In genomic region chr20:34579191-34579661, GRCh38 we compare ENCODE assay signal across 8 cellular contexts. TPM values are rescaled to one million over a fixed set of nuclear protein-coding genes. Genes with fewer than 3 reads are reported as not detected.
DNase-seq lines count a peak whose midpoint lies in the region; ATAC-seq and TF ChIP-seq lines count a peak whose summit lies in the region.

No MANE protein-coding gene starts in this region.

- peaks cover 16 to 77% (median 49%) of the 10 kb centered on the region in 10 experiments; a peak in 19 of 20 replicates for H3K4me1 ChIP-seq in BLaER1 treated with 17β-estradiol and CSF1 and Interleukin-3, amounts not matched to agents 10 nM and 100 nM
- H3K4me1 ChIP-seq in MM.1S (ENCODE audit: low read length), result peaks cover 14% of the 10 kb centered on the region

- no peak overlapping the region for H2AFZ ChIP-seq in MM.1S (ENCODE audit: low read length)

- peak; percentile 94 for DNase-seq in M059J (ENCODE audit: low read depth)
- DNase-seq in brain pericyte (ENCODE audit: low read depth, low spot score), result peak; percentile 48
- DNase-seq in kidney epithelial cell (ENCODE audit: low read depth), result peak; percentile 58
- no peak for DNase-seq in type B pancreatic cell (ENCODE audit: extremely low spot score, unreplicated experiment)
- no peak for DNase-seq in MM.1S
- DNase-seq in activated T-helper 2 cell treated with anti-CD3 and anti-CD28 coated beads, Interferon-gamma antibody, Interleukin-2, Interleukin-4, amounts not matched to agents 10 μg/mL and 5 μg/mL and 100 μg/mL, durations not matched to agents 14 hours and 24 hours and 36 hours (ENCODE audit: low spot score), result no peak

- peaks cover 28% of the 10 kb centered on the region for H3K36me3 Mint-ChIP-seq in type B pancreatic cell
- peaks cover 14% of the 10 kb centered on the region for H3K36me3 Mint-ChIP-seq in activated T-helper 2 cell treated with anti-CD3 and anti-CD28 coated beads, Interferon-gamma antibody, Interleukin-2, Interleukin-4, amounts not matched to agents 10 μg/mL and 5 μg/mL and 100 μg/mL, durations not matched to agents 14 hours and 24 hours and 36 hours (ENCODE audit: low read depth)

- H3K27ac Mint-ChIP-seq in type B pancreatic cell, result peak overlapping the region; percentile 89
- no peak overlapping the region for H3K27ac Mint-ChIP-seq in activated T-helper 2 cell treated with anti-CD3 and anti-CD28 coated beads, Interferon-gamma antibody, Interleukin-2, Interleukin-4, amounts not matched to agents 10 μg/mL and 5 μg/mL and 100 μg/mL, durations not matched to agents 14 hours and 24 hours and 36 hours

- H3K79me2 ChIP-seq in MM.1S (ENCODE audit: low read length), result no peaks in the 10 kb centered on the region

- peak overlapping the region; percentile 66 for H3K4me3 Mint-ChIP-seq in type B pancreatic cell
- H3K4me3 Mint-ChIP-seq in activated T-helper 2 cell treated with anti-CD3 and anti-CD28 coated beads, Interferon-gamma antibody, Interleukin-2, Interleukin-4, amounts not matched to agents 10 μg/mL and 5 μg/mL and 100 μg/mL, durations not matched to agents 14 hours and 24 hours and 36 hours (ENCODE audit: low read depth), result no peak overlapping the region

- H4K20me1 ChIP-seq in BLaER1 treated with 17β-estradiol and CSF1 and Interleukin-3, amounts not matched to agents 10 nM and 100 nM, result no peaks in the 10 kb centered on the region
- no peaks in the 10 kb centered on the region for H4K20me1 ChIP-seq in MM.1S (ENCODE audit: insufficient read depth, low read length)

- peak overlapping the region in 5 of 11 experiments; percentile 50 to 71 (median 65); a peak in 7 of 22 replicates for H3K4me2 ChIP-seq in BLaER1 treated with 17β-estradiol and CSF1 and Interleukin-3, amounts not matched to agents 10 nM and 100 nM
- no peak overlapping the region for H3K4me2 ChIP-seq in MM.1S (ENCODE audit: low read depth, low read length)

- no peak for ATAC-seq in HG03025 (IDR thresholded peaks at IDR 0.05; ENCODE audit: low FRiP score, unreplicated experiment)

- H3K9ac ChIP-seq in BLaER1 treated with 17β-estradiol and CSF1 and Interleukin-3, amounts not matched to agents 10 nM and 100 nM, result peak overlapping the region in 2 of 11 experiments; percentile 24 to 44; a peak in 1 of 22 replicates
- H3K9ac ChIP-seq in MM.1S (ENCODE audit: low read length), result no peak overlapping the region

- peaks cover 28% of the 10 kb centered on the region for H3K4me1 Mint-ChIP-seq in type B pancreatic cell (ENCODE audit: unreplicated experiment)
- peaks cover 26% of the 10 kb centered on the region for H3K4me1 Mint-ChIP-seq in activated T-helper 2 cell treated with anti-CD3 and anti-CD28 coated beads, Interferon-gamma antibody, Interleukin-2, Interleukin-4, amounts not matched to agents 10 μg/mL and 5 μg/mL and 100 μg/mL, durations not matched to agents 14 hours and 24 hours and 36 hours (ENCODE audit: low read depth)

- H3K36me3 ChIP-seq in BLaER1 treated with 17β-estradiol and CSF1 and Interleukin-3, amounts not matched to agents 10 nM and 100 nM, result peaks cover 0 to 73% (median 55%) of the 10 kb centered on the region in 11 experiments; a peak in 21 of 22 replicates
- no peaks in the 10 kb centered on the region for H3K36me3 ChIP-seq in kidney epithelial cell (ENCODE audit: control insufficient read depth, insufficient read depth, low read length)
- H3K36me3 ChIP-seq in MM.1S (replicated peaks; ENCODE audit: insufficient read depth, low read length), result 0 out of 2 replicates have a peak, but pooled peaks cover 4% of the 10 kb centered on the region

- intact Hi-C loops in activated T-helper 2 cell treated with anti-CD3 and anti-CD28 coated beads, Interferon-gamma antibody, Interleukin-2, Interleukin-4, amounts not matched to agents 10 μg/mL and 5 μg/mL and 100 μg/mL, durations not matched to agents 14 hours and 24 hours and 36 hours (cut with micrococcal nuclease), result no loop called here

- H3K4me3 ChIP-seq in BLaER1 treated with 17β-estradiol and CSF1 and Interleukin-3, amounts not matched to agents 10 nM and 100 nM, result no peak overlapping the region
- H3K4me3 ChIP-seq in kidney epithelial cell (ENCODE audit: low read depth, low read length), result no peak overlapping the region
- no peak overlapping the region for H3K4me3 ChIP-seq in MM.1S (ENCODE audit: low read length)

- peak; percentile 81 for TF ChIP-seq CTCF in kidney epithelial cell (IDR thresholded peaks at IDR 0.05; ENCODE audit: insufficient read depth, low read length, poor library complexity, severe bottlenecking)
- TF ChIP-seq CTCF in type B pancreatic cell (conservative IDR thresholded peaks at IDR 0.05), result no peak
- TF ChIP-seq CTCF in MM.1S (IDR thresholded peaks at IDR 0.05; ENCODE audit: low read length), result no peak

- peak overlapping the region in 6 of 11 experiments; percentile 31 to 74 (median 57); a peak in 7 of 22 replicates for H3K27ac ChIP-seq in BLaER1 treated with 17β-estradiol and CSF1 and Interleukin-3, amounts not matched to agents 10 nM and 100 nM
- H3K27ac ChIP-seq in MM.1S (ENCODE audit: low read length), result no peak overlapping the region

- H3K9me2 ChIP-seq in MM.1S (replicated peaks; ENCODE audit: insufficient read depth, low read length), result no peaks in the 10 kb centered on the region

- no peaks in the 10 kb centered on the region for H3K9me3 Mint-ChIP-seq in type B pancreatic cell
- no peaks in the 10 kb centered on the region for H3K9me3 Mint-ChIP-seq in activated T-helper 2 cell treated with anti-CD3 and anti-CD28 coated beads, Interferon-gamma antibody, Interleukin-2, Interleukin-4, amounts not matched to agents 10 μg/mL and 5 μg/mL and 100 μg/mL, durations not matched to agents 14 hours and 24 hours and 36 hours

- no peaks in the 10 kb centered on the region for H3K27me3 ChIP-seq in BLaER1 treated with 17β-estradiol and CSF1 and Interleukin-3, amounts not matched to agents 10 nM and 100 nM
- H3K27me3 ChIP-seq in kidney epithelial cell (ENCODE audit: control insufficient read depth, insufficient read depth, low read length) (no peaks in the 10 kb centered on the region), MM.1S (replicated peaks; ENCODE audit: insufficient read depth, low read length) (no peaks in the 10 kb centered on the region)

- H3K9me3 ChIP-seq in BLaER1 treated with 17β-estradiol and CSF1 and Interleukin-3, amounts not matched to agents 10 nM and 100 nM (replicated peaks in 1 of 11), result no peaks in the 10 kb centered on the region
- no peaks in the 10 kb centered on the region for H3K9me3 ChIP-seq in MM.1S (replicated peaks; ENCODE audit: insufficient read depth, low read length)

- H3F3A ChIP-seq in MM.1S (ENCODE audit: insufficient read depth, low read length), result no peaks in the 10 kb centered on the region

- no peaks in the 10 kb centered on the region for H3K27me3 Mint-ChIP-seq in type B pancreatic cell
- H3K27me3 Mint-ChIP-seq in activated T-helper 2 cell treated with anti-CD3 and anti-CD28 coated beads, Interferon-gamma antibody, Interleukin-2, Interleukin-4, amounts not matched to agents 10 μg/mL and 5 μg/mL and 100 μg/mL, durations not matched to agents 14 hours and 24 hours and 36 hours (ENCODE audit: low read depth), result no peaks in the 10 kb centered on the region

RNA-seq across cellular contexts. Expression of gene MAP1LC3A, which starts 20.7 kb away (rescaled TPM):
- 59.8 and 72.2 TPM in 2 replicates for total RNA-seq in M059J (2014; rRNA removed; shearing (Covaris generic))
- total RNA-seq in kidney epithelial cell (63.0 and 72.5 TPM in 2 replicates), type B pancreatic cell (ENCODE audit: low replicate concordance) (83.9 and 85.2 TPM in 2 replicates)
- total RNA-seq in activated T-helper 2 cell treated with anti-CD3 and anti-CD28 coated beads, Interferon-gamma antibody, Interleukin-2, Interleukin-4, amounts not matched to agents 10 μg/mL and 5 μg/mL and 100 μg/mL, durations not matched to agents 14 hours and 24 hours and 36 hours, result 2.4 and 3.3 TPM in 2 replicates

Comparison
In these comparisons a context has a peak if more than half of its experiments do, and no peak if none do; other contexts are left out.
1. DNase-seq: peak in M059J (single experiment), brain pericyte (single experiment) and kidney epithelial cell (single experiment); none in type B pancreatic cell (single experiment), MM.1S (single experiment) and activated T-helper 2 cell treated with anti-CD3 and anti-CD28 coated beads, Interferon-gamma antibody, Interleukin-2, Interleukin-4, amounts not matched to agents 10 μg/mL and 5 μg/mL and 100 μg/mL, durations not matched to agents 14 hours and 24 hours and 36 hours (single experiment).
2. RNA of gene MAP1LC3A, which starts 20.7 kb away (total RNA-seq): 83.9 to 85.2 TPM in type B pancreatic cell, 63.0 to 72.5 TPM in kidney epithelial cell and 59.8 to 72.2 TPM in M059J; 2.4 to 3.3 TPM in activated T-helper 2 cell treated with anti-CD3 and anti-CD28 coated beads, Interferon-gamma antibody, Interleukin-2, Interleukin-4, amounts not matched to agents 10 μg/mL and 5 μg/mL and 100 μg/mL, durations not matched to agents 14 hours and 24 hours and 36 hours; every median in the first group is over 10 times any median in the second.